In genomic region chr1:185263780-185264179, GRCh38 we compare ENCODE assay signal across 4 cellular contexts.
TF ChIP-seq lines count a peak whose summit lies in the region.

No MANE protein-coding gene starts in this region.

TF ChIP-seq in SK-N-SH, 30 proteins besides CTCF, POLR2A, EP300 and RAD21:
- TF ChIP-seq GATA2 (CRISPR knock-in tag; IDR thresholded peaks at IDR 0.05) = peak; percentile 23; the same call in 1 of the 2 replicates
- no peak for TF ChIP-seq MAX (IDR thresholded peaks at IDR 0.05; ENCODE audit: low read depth)

TF ChIP-seq in SK-N-SH treated with all-trans-retinoic acid at 6 μM for 48 hours, 23 proteins besides CTCF, POLR2A, EP300 and RAD21 (continues in another document):
- no peak for TF ChIP-seq ZFP30 (CRISPR knock-in tag; IDR thresholded peaks at IDR 0.05)
- no peak for TF ChIP-seq ARNTL (CRISPR knock-in tag; IDR thresholded peaks at IDR 0.05; ENCODE audit: borderline replicate concordance, low read depth)
- TF ChIP-seq POU6F1 (CRISPR knock-in tag; IDR thresholded peaks at IDR 0.05; ENCODE audit: borderline replicate concordance, low read depth) = no peak
- TF ChIP-seq SNAI2 (CRISPR knock-in tag; IDR thresholded peaks at IDR 0.05) = no peak
- TF ChIP-seq BACH2 (CRISPR knock-in tag; IDR thresholded peaks at IDR 0.05; ENCODE audit: borderline replicate concordance) = no peak
- no peak for TF ChIP-seq GLIS3 (CRISPR knock-in tag; IDR thresholded peaks at IDR 0.05)
- no peak for TF ChIP-seq ZNF8 (CRISPR knock-in tag; IDR thresholded peaks at IDR 0.05)
- no peak for TF ChIP-seq TCF4 (CRISPR knock-in tag; IDR thresholded peaks at IDR 0.05; ENCODE audit: borderline replicate concordance)
- no peak for TF ChIP-seq CSDC2 (CRISPR knock-in tag; IDR thresholded peaks at IDR 0.05)
- no peak for TF ChIP-seq ESRRG (CRISPR knock-in tag; IDR thresholded peaks at IDR 0.05)
- TF ChIP-seq TSHZ2 (CRISPR knock-in tag; IDR thresholded peaks at IDR 0.05) = no peak
- TF ChIP-seq CSRNP3 (CRISPR knock-in tag; IDR thresholded peaks at IDR 0.05) = no peak
- no peak for TF ChIP-seq ZFP3 (CRISPR knock-in tag; IDR thresholded peaks at IDR 0.05)

TF ChIP-seq in HEK293, 187 proteins besides CTCF, POLR2A, EP300 and RAD21:
- TF ChIP-seq ZNF184 (tag by site-specific recombination; IDR thresholded peaks at IDR 0.05) = no peak
- peak; percentile 42; the same call in 1 of the 2 replicates for TF ChIP-seq TRIM28 (IDR thresholded peaks at IDR 0.05; ENCODE audit: borderline replicate concordance, low read length)

TF ChIP-seq in K562, 482 proteins besides CTCF, POLR2A, EP300 and RAD21 (continues in another document):
- TF ChIP-seq SP2 (IDR thresholded peaks at IDR 0.05; ENCODE audit: extremely low read depth, low read depth, low read length, poor library complexity, severe bottlenecking) (no peak), ZNF124 (CRISPR knock-in tag; IDR thresholded peaks at IDR 0.05) (no peak), ZNF764 (CRISPR knock-in tag; IDR thresholded peaks at IDR 0.05; ENCODE audit: low read depth) (no peak), FOXM1 (IDR thresholded peaks at IDR 0.05; ENCODE audit: low read depth) (0 out of 2 replicates have a peak, but pooled peaks have one; percentile 10), FOXM1 (CRISPR knock-in tag; IDR thresholded peaks at IDR 0.05; ENCODE audit: low read depth) (no peak), ATF7 (IDR thresholded peaks at IDR 0.05) (no peak), THRB (CRISPR knock-in tag; conservative IDR thresholded peaks at IDR 0.05) (no peak), KLF16 (IDR thresholded peaks at IDR 0.05) (peak; percentile 32; the same call in 1 of the 2 replicates), NCOA1 (IDR thresholded peaks at IDR 0.05; ENCODE audit: low read depth) (no peak), RUNX1 (IDR thresholded peaks at IDR 0.05; ENCODE audit: low read depth) (no peak), ZNF324 (CRISPR knock-in tag; IDR thresholded peaks at IDR 0.05) (no peak), TOE1 (IDR thresholded peaks at IDR 0.05; ENCODE audit: borderline replicate concordance) (no peak), TOE1 (CRISPR knock-in tag; IDR thresholded peaks at IDR 0.05; ENCODE audit: borderline replicate concordance, low read depth) (no peak), ETV6 (IDR thresholded peaks at IDR 0.05; ENCODE audit: borderline replicate concordance in 1 of 2, low read depth in 2 of 2, low read length in 1 of 2) (no peak), ETV6 (CRISPR knock-in tag; IDR thresholded peaks at IDR 0.05; ENCODE audit: borderline replicate concordance) (no peak), ZNF174 (CRISPR knock-in tag; IDR thresholded peaks at IDR 0.05) (no peak), BACH1 (tag; IDR thresholded peaks at IDR 0.05) (no peak), ILK (tag; IDR thresholded peaks at IDR 0.05; ENCODE audit: borderline replicate concordance, low read depth) (no peak), VEZF1 (CRISPR knock-in tag; IDR thresholded peaks at IDR 0.05) (no peak), BCLAF1 (IDR thresholded peaks at IDR 0.05; ENCODE audit: borderline replicate concordance in 1 of 2, control insufficient read depth in 1 of 2, low read depth in 2 of 2, low read length in 1 of 2) (no peak), ZNF584 (CRISPR knock-in tag; IDR thresholded peaks at IDR 0.05; ENCODE audit: low read depth) (no peak), E4F1 (CRISPR knock-in tag; IDR thresholded peaks at IDR 0.05; ENCODE audit: borderline replicate concordance) (no peak), CHD2 (IDR thresholded peaks at IDR 0.05; ENCODE audit: low read depth, low read length) (no peak), HNRNPUL1 (IDR thresholded peaks at IDR 0.05; ENCODE audit: low read length) (no peak), ZBTB26 (CRISPR knock-in tag; IDR thresholded peaks at IDR 0.05) (no peak), ZNF644 (tag; IDR thresholded peaks at IDR 0.05; ENCODE audit: low read depth) (no peak), ZNF197 (CRISPR knock-in tag; IDR thresholded peaks at IDR 0.05; ENCODE audit: low read depth) (no peak), ADNP (tag; IDR thresholded peaks at IDR 0.05) (0 out of 2 replicates have a peak, but pooled peaks have one; percentile 30), ARHGAP35 (IDR thresholded peaks at IDR 0.05; ENCODE audit: partially characterized antibody) (no peak), ZNF707 (CRISPR knock-in tag; conservative IDR thresholded peaks at IDR 0.05) (no peak), CBFA2T2 (conservative IDR thresholded peaks at IDR 0.05) (peak; percentile 76), KLF1 (tag; IDR thresholded peaks at IDR 0.05) (no peak), ZNF224 (CRISPR knock-in tag; IDR thresholded peaks at IDR 0.05) (no peak), FOXJ3 (CRISPR knock-in tag; IDR thresholded peaks at IDR 0.05) (no peak), CCNT2 (IDR thresholded peaks at IDR 0.05; ENCODE audit: borderline replicate concordance, extremely low read depth, insufficient read length, low read depth, low read length) (no peak), ZNF77 (CRISPR knock-in tag; IDR thresholded peaks at IDR 0.05) (no peak), CHD4 (IDR thresholded peaks at IDR 0.05; ENCODE audit: insufficient read depth, insufficient replicate concordance, low read depth, low read length, poor library complexity, severe bottlenecking) (no peak), ZNF347 (CRISPR knock-in tag; IDR thresholded peaks at IDR 0.05; ENCODE audit: low read depth) (no peak), CBFA2T3 (IDR thresholded peaks at IDR 0.05) (peak; percentile 88), HNRNPH1 (optimal IDR thresholded peaks at IDR 0.05; ENCODE audit: low read depth, low read length) (no peak), THRA (IDR thresholded peaks at IDR 0.05) (no peak), MEF2D (tag; conservative IDR thresholded peaks at IDR 0.05; ENCODE audit: low read depth) (no peak), RERE (CRISPR knock-in tag; IDR thresholded peaks at IDR 0.05; ENCODE audit: borderline replicate concordance) (no peak), JUND (IDR thresholded peaks at IDR 0.05; ENCODE audit: borderline replicate concordance, low read depth, low read length) (no peak), JUND (tag; IDR thresholded peaks at IDR 0.05; ENCODE audit: borderline replicate concordance, low read depth, low read length) (0 out of 3 replicates have a peak, but pooled peaks have one; percentile 27)
